Comparison of ENCODE assay signal across 1 cellular context in the genomic region with DNA sequence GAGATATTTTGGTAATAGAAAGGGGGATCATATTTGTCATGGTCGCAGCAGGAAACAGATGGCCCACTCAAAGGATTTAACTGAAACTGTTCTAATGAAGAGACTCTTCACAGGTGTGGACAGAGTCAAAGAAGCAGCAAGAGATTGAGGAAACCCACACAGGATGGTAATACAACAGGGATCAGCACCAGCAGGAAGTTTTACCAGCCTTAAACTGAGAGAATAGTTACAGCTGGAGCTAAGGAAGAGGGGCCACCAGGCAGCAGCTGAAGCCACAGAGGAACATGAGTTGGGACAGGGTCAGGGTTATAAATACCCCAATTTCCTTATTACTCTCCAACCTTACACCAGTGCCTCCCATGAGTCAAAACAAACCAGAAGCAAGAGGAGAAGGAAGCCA.
TF ChIP-seq lines count a peak whose summit lies in the region.

No MANE protein-coding gene starts in this region.

TF ChIP-seq in GM23338, 12 proteins besides CTCF, POLR2A, EP300 and RAD21 (continued from another document):
- TF ChIP-seq, protein P1, sequence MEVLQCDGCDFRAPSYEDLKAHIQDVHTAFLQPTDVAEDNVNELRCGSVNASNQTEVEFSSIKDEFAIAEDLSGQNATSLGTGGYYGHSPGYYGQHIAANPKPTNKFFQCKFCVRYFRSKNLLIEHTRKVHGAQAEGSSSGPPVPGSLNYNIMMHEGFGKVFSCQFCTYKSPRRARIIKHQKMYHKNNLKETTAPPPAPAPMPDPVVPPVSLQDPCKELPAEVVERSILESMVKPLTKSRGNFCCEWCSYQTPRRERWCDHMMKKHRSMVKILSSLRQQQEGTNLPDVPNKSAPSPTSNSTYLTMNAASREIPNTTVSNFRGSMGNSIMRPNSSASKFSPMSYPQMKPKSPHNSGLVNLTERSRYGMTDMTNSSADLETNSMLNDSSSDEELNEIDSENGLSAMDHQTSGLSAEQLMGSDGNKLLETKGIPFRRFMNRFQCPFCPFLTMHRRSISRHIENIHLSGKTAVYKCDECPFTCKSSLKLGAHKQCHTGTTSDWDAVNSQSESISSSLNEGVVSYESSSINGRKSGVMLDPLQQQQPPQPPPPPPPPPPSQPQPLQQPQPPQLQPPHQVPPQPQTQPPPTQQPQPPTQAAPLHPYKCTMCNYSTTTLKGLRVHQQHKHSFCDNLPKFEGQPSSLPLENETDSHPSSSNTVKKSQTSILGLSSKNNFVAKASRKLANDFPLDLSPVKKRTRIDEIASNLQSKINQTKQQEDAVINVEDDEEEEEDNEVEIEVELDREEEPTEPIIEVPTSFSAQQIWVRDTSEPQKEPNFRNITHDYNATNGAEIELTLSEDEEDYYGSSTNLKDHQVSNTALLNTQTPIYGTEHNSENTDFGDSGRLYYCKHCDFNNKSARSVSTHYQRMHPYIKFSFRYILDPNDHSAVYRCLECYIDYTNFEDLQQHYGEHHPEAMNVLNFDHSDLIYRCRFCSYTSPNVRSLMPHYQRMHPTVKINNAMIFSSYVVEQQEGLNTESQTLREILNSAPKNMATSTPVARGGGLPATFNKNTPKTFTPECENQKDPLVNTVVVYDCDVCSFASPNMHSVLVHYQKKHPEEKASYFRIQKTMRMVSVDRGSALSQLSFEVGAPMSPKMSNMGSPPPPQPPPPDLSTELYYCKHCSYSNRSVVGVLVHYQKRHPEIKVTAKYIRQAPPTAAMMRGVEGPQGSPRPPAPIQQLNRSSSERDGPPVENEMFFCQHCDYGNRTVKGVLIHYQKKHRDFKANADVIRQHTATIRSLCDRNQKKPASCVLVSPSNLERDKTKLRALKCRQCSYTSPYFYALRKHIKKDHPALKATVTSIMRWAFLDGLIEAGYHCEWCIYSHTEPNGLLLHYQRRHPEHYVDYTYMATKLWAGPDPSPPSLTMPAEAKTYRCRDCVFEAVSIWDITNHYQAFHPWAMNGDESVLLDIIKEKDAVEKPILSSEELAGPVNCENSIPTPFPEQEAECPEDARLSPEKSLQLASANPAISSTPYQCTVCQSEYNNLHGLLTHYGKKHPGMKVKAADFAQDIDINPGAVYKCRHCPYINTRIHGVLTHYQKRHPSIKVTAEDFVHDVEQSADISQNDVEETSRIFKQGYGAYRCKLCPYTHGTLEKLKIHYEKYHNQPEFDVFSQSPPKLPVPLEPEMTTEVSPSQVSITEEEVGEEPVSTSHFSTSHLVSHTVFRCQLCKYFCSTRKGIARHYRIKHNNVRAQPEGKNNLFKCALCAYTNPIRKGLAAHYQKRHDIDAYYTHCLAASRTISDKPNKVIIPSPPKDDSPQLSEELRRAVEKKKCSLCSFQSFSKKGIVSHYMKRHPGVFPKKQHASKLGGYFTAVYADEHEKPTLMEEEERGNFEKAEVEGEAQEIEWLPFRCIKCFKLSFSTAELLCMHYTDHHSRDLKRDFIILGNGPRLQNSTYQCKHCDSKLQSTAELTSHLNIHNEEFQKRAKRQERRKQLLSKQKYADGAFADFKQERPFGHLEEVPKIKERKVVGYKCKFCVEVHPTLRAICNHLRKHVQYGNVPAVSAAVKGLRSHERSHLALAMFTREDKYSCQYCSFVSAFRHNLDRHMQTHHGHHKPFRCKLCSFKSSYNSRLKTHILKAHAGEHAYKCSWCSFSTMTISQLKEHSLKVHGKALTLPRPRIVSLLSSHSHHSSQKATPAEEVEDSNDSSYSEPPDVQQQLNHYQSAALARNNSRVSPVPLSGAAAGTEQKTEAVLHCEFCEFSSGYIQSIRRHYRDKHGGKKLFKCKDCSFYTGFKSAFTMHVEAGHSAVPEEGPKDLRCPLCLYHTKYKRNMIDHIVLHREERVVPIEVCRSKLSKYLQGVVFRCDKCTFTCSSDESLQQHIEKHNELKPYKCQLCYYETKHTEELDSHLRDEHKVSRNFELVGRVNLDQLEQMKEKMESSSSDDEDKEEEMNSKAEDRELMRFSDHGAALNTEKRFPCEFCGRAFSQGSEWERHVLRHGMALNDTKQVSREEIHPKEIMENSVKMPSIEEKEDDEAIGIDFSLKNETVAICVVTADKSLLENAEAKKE (CRISPR knock-in tag; IDR thresholded peaks at IDR 0.05) = no peak
- TF ChIP-seq POLR2AphosphoS5 (IDR thresholded peaks at IDR 0.05; ENCODE audit: low read depth) (no peak), STAT1 (IDR thresholded peaks at IDR 0.05; ENCODE audit: unreplicated experiment) (no peak), ZNF114 (CRISPR knock-in tag; IDR thresholded peaks at IDR 0.05) (no peak), CREB1 (CRISPR knock-in tag; IDR thresholded peaks at IDR 0.05; ENCODE audit: low read depth) (no peak), EZH2 (IDR thresholded peaks at IDR 0.05; ENCODE audit: low read depth, unreplicated experiment) (no peak)
- TF ChIP-seq, protein P2, sequence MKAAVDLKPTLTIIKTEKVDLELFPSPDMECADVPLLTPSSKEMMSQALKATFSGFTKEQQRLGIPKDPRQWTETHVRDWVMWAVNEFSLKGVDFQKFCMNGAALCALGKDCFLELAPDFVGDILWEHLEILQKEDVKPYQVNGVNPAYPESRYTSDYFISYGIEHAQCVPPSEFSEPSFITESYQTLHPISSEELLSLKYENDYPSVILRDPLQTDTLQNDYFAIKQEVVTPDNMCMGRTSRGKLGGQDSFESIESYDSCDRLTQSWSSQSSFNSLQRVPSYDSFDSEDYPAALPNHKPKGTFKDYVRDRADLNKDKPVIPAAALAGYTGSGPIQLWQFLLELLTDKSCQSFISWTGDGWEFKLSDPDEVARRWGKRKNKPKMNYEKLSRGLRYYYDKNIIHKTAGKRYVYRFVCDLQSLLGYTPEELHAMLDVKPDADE (IDR thresholded peaks at IDR 0.05) = no peak
